ENCODE assay signal across 8 cellular contexts in genomic region chr11:83941050-83941449, GRCh38.
"Had no signal": no experiment of that assay in that cellular context is flagged by ENCODE, and none has a peak within 500 bp of the region (broad histone marks: within the 10 kb centered on the region; RNA-seq: fewer than 3 reads in every experiment).

No MANE protein-coding gene starts in this region.

- H3K9ac ChIP-seq: GM23248 had no signal

- H3K4me3 ChIP-seq: GM23248, HAP-1 had no signal

- H3K4me1 ChIP-seq: HAP-1 had no signal

- H2AFZ ChIP-seq: GM23248 had no signal

- H3K27ac ChIP-seq: GM23248, HL-60 had no signal

- H3K36me3 ChIP-seq: HAP-1 had no signal

- H3K9me3 ChIP-seq: HAP-1 had no signal

- ATAC-seq: HCT116, HepG2 had no signal

- DNase-seq: GM23248, GOT3, H7, HFFc6 had no signal

- FAIRE-seq: HepG2 had no signal
